8 cellular contexts compared by ENCODE assay signal in genomic region chr17:76500745-76501017, GRCh38. TPM values are rescaled to one million over a fixed set of nuclear protein-coding genes. Genes with fewer than 3 reads are reported as not detected.
DNase-seq lines count a peak whose midpoint lies in the region; ATAC-seq, FAIRE-seq and TF ChIP-seq lines count a peak whose summit lies in the region.

No MANE protein-coding gene starts in this region.

- peaks cover 29 to 46% of the 10 kb centered on the region in 2 donors for H3K4me1 ChIP-seq in mucosa of rectum (ENCODE audit: control insufficient read depth in 2 of 2, insufficient read depth in 2 of 2, low read length in 2 of 2)

- H3K27ac ChIP-seq in mucosa of rectum (ENCODE audit: low read depth in 2 of 2, low read length in 2 of 2): peak overlapping the region; percentile 63 to 76

- TF ChIP-seq CTCF in CD14-positive monocyte (IDR thresholded peaks at IDR 0.05) (no peak), bronchial epithelial cell (IDR thresholded peaks at IDR 0.05; ENCODE audit: insufficient read depth, low read length, severe bottlenecking) (no peak)

- intact Hi-C loops in CD14-positive monocyte (cut with micrococcal nuclease): loop anchor here (1.0 to 10.0 kb wide), 3 partner anchors 7 to 214 kb away; partner anchors contain the start of genes MXRA7 (in 1 of the 2) and SPHK1 (in 1 of the 2)

- peaks cover 38 to 39% of the 10 kb centered on the region in 2 donors for H3K36me3 Mint-ChIP-seq in CD14-positive monocyte

- H3K36me3 ChIP-seq in bronchial epithelial cell (ENCODE audit: control insufficient read depth, insufficient read depth, low read length) (peaks cover 5% of the 10 kb centered on the region), mucosa of rectum (ENCODE audit: control insufficient read depth in 2 of 2, insufficient read depth in 2 of 2, low read length in 2 of 2) (no peaks in the 10 kb centered on the region)

- H3K9me3 Mint-ChIP-seq in CD14-positive monocyte: no peaks in the 10 kb centered on the region

- DNase-seq in CD14-positive monocyte (ENCODE audit: low spot score): no peak
- DNase-seq in bronchial epithelial cell (ENCODE audit: low read depth): no peak
- DNase-seq in HuH-7 (ENCODE audit: low spot score): no peak
- no peak for DNase-seq in AG20443 (ENCODE audit: low spot score)
- DNase-seq in Kasumi-1 (lab: John Stamatoyannopoulos, UW): no peak
- DNase-seq in DMS 273 (lab: John Stamatoyannopoulos, UW; ENCODE audit: unreplicated experiment): no peak

- FAIRE-seq in bronchial epithelial cell (lab: Jason Lieb, UNC): no peak

- ATAC-seq in HG03520 (IDR thresholded peaks at IDR 0.05; ENCODE audit: unreplicated experiment): peak; percentile 13

- no peaks in the 10 kb centered on the region for H3K9me3 ChIP-seq in mucosa of rectum (ENCODE audit: control insufficient read depth in 2 of 2, low read length in 2 of 2)

- H3K27me3 ChIP-seq in bronchial epithelial cell (ENCODE audit: control insufficient read depth, insufficient read depth, low read length) (no peaks in the 10 kb centered on the region), mucosa of rectum (ENCODE audit: control insufficient read depth in 2 of 2, insufficient read depth in 2 of 2, low read length in 2 of 2) (no peaks in the 10 kb centered on the region)

- peaks cover 0 to 2% (median 0%) of the 10 kb centered on the region in 3 donors for H3K27me3 Mint-ChIP-seq in CD14-positive monocyte (ENCODE audit: low read depth in 3 of 3)

- H3K4me3 Mint-ChIP-seq in CD14-positive monocyte: peak overlapping the region; percentile 87 to 95

- H3K9ac ChIP-seq in mucosa of rectum (ENCODE audit: low read depth in 1 of 2, low read length in 2 of 2): peak overlapping the region; percentile 61 to 70

- peaks cover 77% of the 10 kb centered on the region for H3K4me1 Mint-ChIP-seq in CD14-positive monocyte

- H3K4me3 ChIP-seq in bronchial epithelial cell (ENCODE audit: low read depth, low read length): peak overlapping the region; percentile 90
- peak overlapping the region; percentile 70 to 80 for H3K4me3 ChIP-seq in mucosa of rectum (ENCODE audit: low read length in 2 of 2)

- peak overlapping the region; percentile 88 to 96 (median 94) for H3K27ac Mint-ChIP-seq in CD14-positive monocyte

RNA-seq across cellular contexts. Expression of gene RHBDF2, which starts 0.5 kb away (rescaled TPM):
- polyA plus RNA-seq in CD14-positive monocyte: 10 to 100 TPM; 36.9 to 68.6 TPM
- total RNA-seq in bronchial epithelial cell: 9.9 and 10.8 TPM in 2 replicates

RNA-seq across cellular contexts. Expression of gene AANAT, which starts 33.3 kb away (rescaled TPM):
- not detected for polyA plus RNA-seq in CD14-positive monocyte
- total RNA-seq in bronchial epithelial cell: not detected in 2 replicates

RNA-seq across cellular contexts. Expression of gene CYGB, which starts 36.8 kb away (rescaled TPM):
- not detected for polyA plus RNA-seq in CD14-positive monocyte
- 2.1 and 2.3 TPM in 2 replicates for total RNA-seq in bronchial epithelial cell

RNA-seq across cellular contexts. Expression of gene PRCD, which starts 39.2 kb away (rescaled TPM):
- not detected for polyA plus RNA-seq in CD14-positive monocyte
- total RNA-seq in bronchial epithelial cell: 0.13 TPM in 1 of 2 replicates, not detected in the other

RNA-seq across cellular contexts. Expression of gene UBE2O, which starts 47.7 kb away (rescaled TPM):
- polyA plus RNA-seq in CD14-positive monocyte: 1 to 10 TPM; 1.3 to 4.5 TPM
- 15.8 and 21.8 TPM in 2 replicates for total RNA-seq in bronchial epithelial cell
